12 cellular contexts compared by ENCODE assay signal in genomic region chr1:65469889-65470340, GRCh38. TPM values are rescaled to one million over a fixed set of nuclear protein-coding genes. Genes with fewer than 3 reads are reported as not detected.
DNase-seq lines count a peak whose midpoint lies in the region; ATAC-seq, FAIRE-seq and TF ChIP-seq lines count a peak whose summit lies in the region.
"Had no signal": no experiment of that assay in that cellular context is flagged by ENCODE, and none has a peak within 500 bp of the region (broad histone marks: within the 10 kb centered on the region; RNA-seq: fewer than 3 reads in every experiment).

No MANE protein-coding gene starts in this region.

- CTCF ChIA-PET in HepG2 (lab: Yijun Ruan, JAX; ENCODE audit: low intra/inter-chr PET ratio, low total read pairs): no interaction called here

- no peaks in the 10 kb centered on the region for H4K20me1 ChIP-seq in HepG2 (ENCODE audit: insufficient read depth, low read length)

- TF ChIP-seq CTCF in heart left ventricle (IDR thresholded peaks at IDR 0.05) (no peak), HepG2 (CRISPR knock-in tag; IDR thresholded peaks at IDR 0.05) (no peak)

- intact Hi-C loops in heart left ventricle (cut with DNase I): no loop called here
- intact Hi-C loops in Right ventricle myocardium inferior (cut with DNase I): no loop called here
- intact Hi-C loops in HepG2 (cut with micrococcal nuclease; ENCODE audit: unreplicated experiment): loop anchor here (2.0 to 5.0 kb wide), 2 partner anchors 15 to 48 kb away; partner anchors contain the start of genes LEPR and LEPROT
- intact Hi-C loops in posterior cingulate gyrus (cut with DNase I): no loop called here

- no peak overlapping the region for H2AFZ ChIP-seq in HepG2 (ENCODE audit: low read length)

- peaks cover 0 to 6% (median 0%) of the 10 kb centered on the region in 12 donors for H3K9me3 ChIP-seq in heart left ventricle
- no peaks in the 10 kb centered on the region for H3K9me3 ChIP-seq in HepG2 (ENCODE audit: low read length)

- H3K36me3 ChIP-seq in heart left ventricle: no peaks in the 10 kb centered on the region
- H3K36me3 ChIP-seq in HepG2 (replicated peaks in 1 of 2; ENCODE audit: control insufficient read depth in 1 of 2, insufficient read depth in 2 of 2, low read length in 2 of 2): no peaks in the 10 kb centered on the region

- WGBS in heart left ventricle, 4 donors: 47 to 54% (median 49%) methylated on average over 4 of the region's 4 CpGs
- 29% methylated on average over 4 of the region's 4 CpGs for WGBS in HepG2 (ENCODE audit: low lambda C conversion rate)

- H3K4me2 ChIP-seq in HepG2 (ENCODE audit: low read depth, low read length): peak overlapping the region; percentile 36

- peaks cover 0 to 40% (median 12%) of the 10 kb centered on the region in 12 donors for H3K4me1 ChIP-seq in heart left ventricle
- H3K4me1 ChIP-seq in HepG2 (ENCODE audit: insufficient read depth, low read length): peaks cover 84% of the 10 kb centered on the region

- H3K79me2 ChIP-seq in HepG2 (ENCODE audit: insufficient read depth, low read length): no peaks in the 10 kb centered on the region

- in situ Hi-C loops in HepG2 (cut with HindIII; ENCODE audit: extremely low pct_ligation_motif_present, low pct_unique_long_range_greater_than_20kb): no loop called here

- FAIRE-seq in HepG2 (lab: Jason Lieb, UNC): no peak
- FAIRE-seq: small intestine, TTC549 had no signal

- peak overlapping the region; percentile 31; the same call in 1 of the 2 replicates for H3K9ac ChIP-seq in HepG2 (ENCODE audit: insufficient read depth, low read depth, low read length)

- no peak for TF ChIP-seq RAD21 in HepG2 (CRISPR knock-in tag; IDR thresholded peaks at IDR 0.05)

- BruUV-seq in HepG2 (replicated peaks; lab: Mats Ljungman, UMichigan): no TSS peak

- POLR2A ChIA-PET in HepG2 (lab: Yijun Ruan, JAX): interaction anchor here (3.9 to 4.0 kb wide), 2 partner anchors 11 to 50 kb away, joined by 20 to 26 read pairs; partner anchors contain the start of genes LEPR and LEPROT

- DNase-seq in heart left ventricle (peak in 1 of 5 donors; percentile 16), Right ventricle myocardium inferior (ENCODE audit: missing footprints) (no peak), brain pericyte (ENCODE audit: low read depth, low spot score) (peak; percentile 33), HepG2 (ENCODE audit: low spot score) (peak; percentile 40), NCI-H187 (lab: John Stamatoyannopoulos, UW) (no peak), posterior cingulate gyrus (no peak)
- DNase-seq in stimulated activated CD4-positive, alpha-beta T cell treated with anti-CD3 and anti-CD28 coated beads, Interleukin-15, amount 100 ng/mL, for 24 hours: no peak
- DNase-seq: effector memory CD4-positive, alpha-beta T cell; NCI-H2081 treated with DMSO at 0.1 percent for 48 hours; small intestine had no signal

- peak; percentile 15 to 73 (median 46) for ATAC-seq in heart left ventricle
- no peak for ATAC-seq in Right ventricle myocardium inferior
- ATAC-seq in HepG2: peak; percentile 6; the same call in 1 of the 3 replicates
- no peak for ATAC-seq in HG03175 (IDR thresholded peaks at IDR 0.05; ENCODE audit: unreplicated experiment)

- H3K4me3 ChIP-seq in heart left ventricle: no peak overlapping the region
- no peak overlapping the region for H3K4me3 ChIP-seq in HepG2 (replicated peaks in 1 of 3; ENCODE audit: insufficient read depth in 1 of 3, low read depth in 2 of 3, low read length in 3 of 3)

- peak overlapping the region in 11 of 12 donors; percentile 4 to 50 (median 34) for H3K27ac ChIP-seq in heart left ventricle
- H3K27ac ChIP-seq in HepG2 (ENCODE audit: extremely low read length, insufficient read depth, low read length): peak overlapping the region; percentile 77

- TF ChIP-seq POLR2A in heart left ventricle (IDR thresholded peaks at IDR 0.05) (no peak), HepG2 (IDR thresholded peaks at IDR 0.05; ENCODE audit: insufficient read depth in 1 of 2, low read depth in 2 of 2, low read length in 2 of 2) (no peak)

- TF ChIP-seq EP300 in HepG2 (IDR thresholded peaks at IDR 0.05; ENCODE audit: low read depth in 2 of 2, low read length in 2 of 2) (no peak), HepG2 (CRISPR knock-in tag; IDR thresholded peaks at IDR 0.05; ENCODE audit: borderline replicate concordance) (no peak)

- H3K27me3 ChIP-seq in heart left ventricle (no peaks in the 10 kb centered on the region), HepG2 (ENCODE audit: control insufficient read depth in 1 of 2, insufficient read depth in 2 of 2, low read length in 2 of 2) (no peaks in the 10 kb centered on the region)

TF ChIP-seq in HepG2, 621 proteins besides CTCF, POLR2A, EP300 and RAD21 (continues in another document):
- TF ChIP-seq GATAD2A (CRISPR knock-in tag; IDR thresholded peaks at IDR 0.05) (0 out of 2 replicates have a peak, but pooled peaks have one; percentile 3), JUN (CRISPR knock-in tag; IDR thresholded peaks at IDR 0.05) (no peak), MTA1 (CRISPR knock-in tag; IDR thresholded peaks at IDR 0.05; ENCODE audit: borderline replicate concordance) (no peak), NFE2L1 (CRISPR knock-in tag; IDR thresholded peaks at IDR 0.05; ENCODE audit: borderline replicate concordance) (no peak), ZNF350 (CRISPR knock-in tag; IDR thresholded peaks at IDR 0.05; ENCODE audit: borderline replicate concordance, low read depth) (no peak), TBX3 (IDR thresholded peaks at IDR 0.05; ENCODE audit: borderline replicate concordance) (no peak), HOXA3 (CRISPR knock-in tag; IDR thresholded peaks at IDR 0.05) (0 out of 2 replicates have a peak, but pooled peaks have one; percentile 39)

RNA-seq across cellular contexts. Expression of gene LEPR, which starts 49.4 kb away (rescaled TPM):
- 10 to 100 TPM in 2 of 9 donors, 1 to 10 TPM in 7; 3.4 to 11.6 (median 5.5) TPM for total RNA-seq in heart left ventricle
- polyA plus RNA-seq in heart left ventricle: 1 to 10 TPM; 1.5 to 2.3 TPM
- 3.5 TPM for total RNA-seq in Right ventricle myocardium inferior
- total RNA-seq in HepG2 (2016; rRNA removed; fragmentation: Illumina TruSeq; extraction: Trizol): 0.60 and 0.73 TPM in 2 replicates
- total RNA-seq in HepG2 (2016; cell fraction: cytosol; rRNA removed; fragmentation: Illumina TruSeq; extraction: Trizol; ENCODE audit: low read depth): 0.10 and 0.18 TPM in 2 replicates
- total RNA-seq in HepG2 (2016; cell fraction: insoluble cytoplasmic fraction; rRNA removed; fragmentation: Illumina TruSeq; extraction: Trizol): 0.58 and 0.67 TPM in 2 replicates
- total RNA-seq in HepG2 (2016; cell fraction: membrane; rRNA removed; fragmentation: Illumina TruSeq; extraction: Trizol): 0.55 and 0.65 TPM in 2 replicates
- 0.69 and 0.87 TPM in 2 replicates for total RNA-seq in HepG2 (2016; cell fraction: nucleus; rRNA removed; fragmentation: Illumina TruSeq; extraction: Trizol)
- polyA plus RNA-seq in HepG2 (2011; rRNA removed): 1.4 and 1.7 TPM in 2 replicates
- 0.64 and 1.4 TPM in 2 replicates for polyA plus RNA-seq in HepG2 (2011; cell fraction: cytosol; rRNA removed)
- 0.84 and 0.88 TPM in 2 replicates for polyA plus RNA-seq in HepG2 (2011; cell fraction: nucleus; rRNA removed)
- polyA plus RNA-seq in HepG2 (2012): 2.7 and 5.9 TPM in 2 replicates
- 0.03 and 0.14 TPM in 2 replicates for polyA plus RNA-seq in HepG2 (2016; cell fraction: cytosol; fragmentation: Illumina TruSeq; extraction: Trizol; ENCODE audit: low read depth)
- polyA plus RNA-seq in HepG2 (2016; cell fraction: insoluble cytoplasmic fraction; fragmentation: Illumina TruSeq; extraction: Trizol; ENCODE audit: low read depth): 0.44 and 0.52 TPM in 2 replicates
- 0.10 and 0.26 TPM in 2 replicates for polyA plus RNA-seq in HepG2 (2016; cell fraction: membrane; fragmentation: Illumina TruSeq; extraction: Trizol; ENCODE audit: low read depth)
- polyA plus RNA-seq in HepG2 (2016; cell fraction: nucleus; fragmentation: Illumina TruSeq; extraction: Trizol; ENCODE audit: insufficient read depth, low read depth): 0.57 and 0.77 TPM in 2 replicates
- polyA minus RNA-seq in HepG2 (2011; rRNA and poly(A)+ RNA removed; ENCODE audit: low replicate concordance): 1.5 and 2.3 TPM in 2 replicates
- 1.7 and 3.1 TPM in 2 replicates for polyA minus RNA-seq in HepG2 (2011; cell fraction: cytosol; rRNA and poly(A)+ RNA removed)
- 2.6 TPM in 2 replicates for polyA minus RNA-seq in HepG2 (2011; cell fraction: nucleus; rRNA and poly(A)+ RNA removed)

RNA-seq across cellular contexts. Expression of gene LEPROT, which starts 49.4 kb away (rescaled TPM):
- total RNA-seq in heart left ventricle: 10 to 100 TPM; 37.0 to 66.2 (median 46.3) TPM
- 10 to 100 TPM; 20.8 to 46.2 TPM for polyA plus RNA-seq in heart left ventricle
- total RNA-seq in Right ventricle myocardium inferior: 44.3 TPM
- total RNA-seq in HepG2 (2016; rRNA removed; fragmentation: Illumina TruSeq; extraction: Trizol): 29.0 and 36.8 TPM in 2 replicates
- total RNA-seq in HepG2 (2016; cell fraction: cytosol; rRNA removed; fragmentation: Illumina TruSeq; extraction: Trizol; ENCODE audit: low read depth): 5.8 and 7.3 TPM in 2 replicates
- total RNA-seq in HepG2 (2016; cell fraction: insoluble cytoplasmic fraction; rRNA removed; fragmentation: Illumina TruSeq; extraction: Trizol): 34.8 and 35.1 TPM in 2 replicates
- 16.0 and 17.4 TPM in 2 replicates for total RNA-seq in HepG2 (2016; cell fraction: membrane; rRNA removed; fragmentation: Illumina TruSeq; extraction: Trizol)
- total RNA-seq in HepG2 (2016; cell fraction: nucleus; rRNA removed; fragmentation: Illumina TruSeq; extraction: Trizol): 46.4 and 47.1 TPM in 2 replicates
- 44.1 and 51.4 TPM in 2 replicates for polyA plus RNA-seq in HepG2 (2011; rRNA removed)
- 25.4 and 42.2 TPM in 2 replicates for polyA plus RNA-seq in HepG2 (2011; cell fraction: cytosol; rRNA removed)
- 24.6 and 40.5 TPM in 2 replicates for polyA plus RNA-seq in HepG2 (2011; cell fraction: nucleus; rRNA removed)
- 41.4 and 67.4 TPM in 2 replicates for polyA plus RNA-seq in HepG2 (2012)
- 7.0 and 10.6 TPM in 2 replicates for polyA plus RNA-seq in HepG2 (2016; cell fraction: cytosol; fragmentation: Illumina TruSeq; extraction: Trizol; ENCODE audit: low read depth)
- 26.2 and 27.5 TPM in 2 replicates for polyA plus RNA-seq in HepG2 (2016; cell fraction: insoluble cytoplasmic fraction; fragmentation: Illumina TruSeq; extraction: Trizol; ENCODE audit: low read depth)
- polyA plus RNA-seq in HepG2 (2016; cell fraction: membrane; fragmentation: Illumina TruSeq; extraction: Trizol; ENCODE audit: low read depth): 11.6 and 12.0 TPM in 2 replicates
- 45.9 and 54.4 TPM in 2 replicates for polyA plus RNA-seq in HepG2 (2016; cell fraction: nucleus; fragmentation: Illumina TruSeq; extraction: Trizol; ENCODE audit: insufficient read depth, low read depth)
- polyA minus RNA-seq in HepG2 (2011; rRNA and poly(A)+ RNA removed; ENCODE audit: low replicate concordance): 38.5 and 99.7 TPM in 2 replicates
- polyA minus RNA-seq in HepG2 (2011; cell fraction: cytosol; rRNA and poly(A)+ RNA removed): 28.8 and 30.0 TPM in 2 replicates
- 91.0 and 93.1 TPM in 2 replicates for polyA minus RNA-seq in HepG2 (2011; cell fraction: nucleus; rRNA and poly(A)+ RNA removed)

Comparison
In these comparisons a context has a peak if more than half of its experiments do, and no peak if none do; other contexts are left out.
1. ATAC-seq: peak in heart left ventricle (4 of 4) and HepG2 (single experiment); none in Right ventricle myocardium inferior (single experiment) and HG03175 (single experiment).
2. DNase-seq: peak in brain pericyte (single experiment) and HepG2 (single experiment); none in Right ventricle myocardium inferior (single experiment), NCI-H187 (0 of 2), stimulated activated CD4-positive, alpha-beta T cell treated with anti-CD3 and anti-CD28 coated beads, Interleukin-15, amount 100 ng/mL, for 24 hours (single experiment) and posterior cingulate gyrus (0 of 10).